ENCODE assay signal across 9 cellular contexts in the genomic region with DNA sequence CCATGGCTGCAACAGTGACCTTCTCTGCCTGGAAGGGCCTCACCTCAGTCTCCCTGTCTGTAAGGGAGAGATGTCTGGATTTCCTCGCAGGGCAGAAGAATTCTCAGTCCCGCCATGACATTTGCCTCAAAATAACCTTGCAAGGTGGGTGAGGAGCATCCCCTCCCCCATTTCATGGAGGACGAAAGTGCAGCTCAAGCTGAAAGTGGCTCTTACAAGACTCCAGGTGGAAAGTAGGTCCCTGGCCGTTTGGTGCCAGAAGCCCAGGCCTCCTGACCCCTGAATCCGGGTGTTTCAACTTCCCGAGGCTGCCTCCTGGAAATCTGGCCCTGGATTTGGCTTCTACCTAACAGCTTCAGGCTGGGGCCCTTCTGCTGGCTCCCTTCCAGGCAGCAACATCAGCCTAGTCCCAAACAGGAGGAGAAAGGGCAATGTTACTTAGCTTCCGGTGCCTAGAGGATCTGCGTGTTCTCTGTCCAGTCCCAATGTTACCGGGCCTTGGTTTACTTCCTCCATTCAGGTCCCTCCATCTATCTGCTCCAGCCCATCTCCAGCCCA. TPM values are rescaled to one million over a fixed set of nuclear protein-coding genes. Genes with fewer than 3 reads are reported as not detected.
DNase-seq lines count a peak whose midpoint lies in the region; ATAC-seq and TF ChIP-seq lines count a peak whose summit lies in the region.
"Had no signal": no experiment of that assay in that cellular context is flagged by ENCODE, and none has a peak within 500 bp of the region (broad histone marks: within the 10 kb centered on the region; RNA-seq: fewer than 3 reads in every experiment).

No MANE protein-coding gene starts in this region.

- H3K27me3 ChIP-seq in dorsolateral prefrontal cortex, result peaks cover 0 to 21% (median 10%) of the 10 kb centered on the region in 45 donors

- H3K4me1 Mint-ChIP-seq in nephron progenitor cell, result peaks cover 40% of the 10 kb centered on the region
- H3K4me1 Mint-ChIP-seq in activated CD8-positive, alpha-beta memory T cell treated with anti-CD3 and anti-CD28 coated beads, Interleukin-2, amount 10 ng/mL, durations not matched to agents 7 days and 5 days, result no peaks in the 10 kb centered on the region
- H3K4me1 Mint-ChIP-seq: CD4-positive, CD25-positive, alpha-beta regulatory T cell had no signal

- H3K27ac ChIP-seq in dorsolateral prefrontal cortex, result peak overlapping the region in 26 of 59 donors; percentile 5 to 81 (median 52)

- H3K27ac Mint-ChIP-seq in nephron progenitor cell, result peak overlapping the region; percentile 29
- no peak overlapping the region for H3K27ac Mint-ChIP-seq in activated CD8-positive, alpha-beta memory T cell treated with anti-CD3 and anti-CD28 coated beads, Interleukin-2, amount 10 ng/mL, durations not matched to agents 7 days and 5 days
- H3K27ac Mint-ChIP-seq: CD4-positive, CD25-positive, alpha-beta regulatory T cell had no signal

- no peaks in the 10 kb centered on the region for H3K9me3 Mint-ChIP-seq in nephron progenitor cell
- H3K9me3 Mint-ChIP-seq in activated CD8-positive, alpha-beta memory T cell treated with anti-CD3 and anti-CD28 coated beads, Interleukin-2, amount 10 ng/mL, durations not matched to agents 7 days and 5 days (ENCODE audit: low read depth), result no peaks in the 10 kb centered on the region
- H3K9me3 Mint-ChIP-seq: CD4-positive, CD25-positive, alpha-beta regulatory T cell had no signal

- no peak for TF ChIP-seq CTCF in dorsolateral prefrontal cortex (IDR thresholded peaks at IDR 0.05 in 54 of 56, conservative IDR thresholded peaks at IDR 0.05 in 2 of 56; ENCODE audit: low read depth in 1 of 56, partially characterized antibody in 56 of 56)
- TF ChIP-seq CTCF in nephron progenitor cell (IDR thresholded peaks at IDR 0.05), result no peak

- DNase-seq in A172 (ENCODE audit: low spot score), result peak; percentile 60
- peak; percentile 34 for DNase-seq in HT1080 (ENCODE audit: low read depth)
- no peak for DNase-seq in dorsolateral prefrontal cortex
- no peak for DNase-seq in nephron progenitor cell
- DNase-seq in GDM1 (lab: John Stamatoyannopoulos, UW), result no peak
- DNase-seq in SW 1271 (lab: John Stamatoyannopoulos, UW), result no peak
- DNase-seq in activated CD8-positive, alpha-beta memory T cell treated with anti-CD3 and anti-CD28 coated beads, Interleukin-2, amount 10 ng/mL, durations not matched to agents 7 days and 5 days, result no peak
- no peak for DNase-seq in HK-2 (ENCODE audit: unreplicated experiment)
- DNase-seq: CD4-positive, CD25-positive, alpha-beta regulatory T cell had no signal

- CTCF ChIA-PET in activated CD8-positive, alpha-beta memory T cell treated with anti-CD3 and anti-CD28 coated beads, Interleukin-2, amount 10 ng/mL, durations not matched to agents 7 days and 5 days (lab: Charles Lee), result interaction anchor here (1.2 kb wide), 1 partner anchor 15 kb away, joined by 4 read pairs; no protein-coding TSS in a partner anchor

- H3K4me3 Mint-ChIP-seq in nephron progenitor cell, result peak overlapping the region; percentile 68
- no peak overlapping the region for H3K4me3 Mint-ChIP-seq in activated CD8-positive, alpha-beta memory T cell treated with anti-CD3 and anti-CD28 coated beads, Interleukin-2, amount 10 ng/mL, durations not matched to agents 7 days and 5 days
- H3K4me3 Mint-ChIP-seq: CD4-positive, CD25-positive, alpha-beta regulatory T cell had no signal

- no peak for ATAC-seq in activated CD8-positive, alpha-beta memory T cell treated with anti-CD3 and anti-CD28 coated beads, Interleukin-2, amount 10 ng/mL, durations not matched to agents 7 days and 5 days

- peaks cover 7% of the 10 kb centered on the region for H3K27me3 Mint-ChIP-seq in nephron progenitor cell (ENCODE audit: low read depth, poor library complexity)
- peaks cover 19% of the 10 kb centered on the region for H3K27me3 Mint-ChIP-seq in activated CD8-positive, alpha-beta memory T cell treated with anti-CD3 and anti-CD28 coated beads, Interleukin-2, amount 10 ng/mL, durations not matched to agents 7 days and 5 days

- H3K4me3 ChIP-seq in dorsolateral prefrontal cortex, result peak overlapping the region in 35 of 59 donors; percentile 4 to 64 (median 50)

- no peaks in the 10 kb centered on the region for H3K36me3 Mint-ChIP-seq in nephron progenitor cell (ENCODE audit: low read depth)
- H3K36me3 Mint-ChIP-seq in activated CD8-positive, alpha-beta memory T cell treated with anti-CD3 and anti-CD28 coated beads, Interleukin-2, amount 10 ng/mL, durations not matched to agents 7 days and 5 days, result no peaks in the 10 kb centered on the region
- H3K36me3 Mint-ChIP-seq: CD4-positive, CD25-positive, alpha-beta regulatory T cell had no signal

- intact Hi-C loops in dorsolateral prefrontal cortex (cut with DNase I), result no loop called here

RNA-seq across cellular contexts. Expression of a gene that starts 0.8 kb away (rescaled TPM):
- 132 and 171 TPM in 2 replicates for total RNA-seq in A172 (2014; rRNA removed; shearing (Covaris generic))
- total RNA-seq in HT1080 (2014; rRNA removed; shearing (Covaris generic)), result 15.4 and 16.9 TPM in 2 replicates
- 4.5 and 4.7 TPM in 2 replicates for polyA plus RNA-seq in HT1080 (2015; cell fraction: cytosol; rRNA removed)
- polyA plus RNA-seq in HT1080 (2015; cell fraction: nucleus; rRNA removed), result 63.5 and 65.9 TPM in 2 replicates
- 10 to 100 TPM in 109 of 120 experiments, 1 to 10 TPM in 11; 5.6 to 30.1 (median 13.8) TPM for total RNA-seq in dorsolateral prefrontal cortex
- total RNA-seq in activated CD8-positive, alpha-beta memory T cell treated with anti-CD3 and anti-CD28 coated beads, Interleukin-2, amount 10 ng/mL, durations not matched to agents 7 days and 5 days, result under 1 TPM in 1 of 2 experiments, not detected in 1; 0.07 TPM
- total RNA-seq: CD4-positive, CD25-positive, alpha-beta regulatory T cell had no signal
- polyA plus RNA-seq: CD4-positive, CD25-positive, alpha-beta regulatory T cell had no signal

Comparison
In these comparisons a context has a peak if more than half of its experiments do, and no peak if none do; other contexts are left out.
1. DNase-seq: peak in A172 (single experiment) and HT1080 (single experiment); none in dorsolateral prefrontal cortex (0 of 10), nephron progenitor cell (single experiment), GDM1 (single experiment), SW 1271 (0 of 2), activated CD8-positive, alpha-beta memory T cell treated with anti-CD3 and anti-CD28 coated beads, Interleukin-2, amount 10 ng/mL, durations not matched to agents 7 days and 5 days (single experiment) and HK-2 (single experiment).
2. RNA of a gene that starts 0.8 kb away (total RNA-seq): 132 to 171 TPM in A172, 15.4 to 16.9 TPM in HT1080 and 5.6 to 30.1 TPM in dorsolateral prefrontal cortex; 0.07 TPM in activated CD8-positive, alpha-beta memory T cell treated with anti-CD3 and anti-CD28 coated beads, Interleukin-2, amount 10 ng/mL, durations not matched to agents 7 days and 5 days; every median in the first group is over 4 times any median in the second.